In the genomic region with DNA sequence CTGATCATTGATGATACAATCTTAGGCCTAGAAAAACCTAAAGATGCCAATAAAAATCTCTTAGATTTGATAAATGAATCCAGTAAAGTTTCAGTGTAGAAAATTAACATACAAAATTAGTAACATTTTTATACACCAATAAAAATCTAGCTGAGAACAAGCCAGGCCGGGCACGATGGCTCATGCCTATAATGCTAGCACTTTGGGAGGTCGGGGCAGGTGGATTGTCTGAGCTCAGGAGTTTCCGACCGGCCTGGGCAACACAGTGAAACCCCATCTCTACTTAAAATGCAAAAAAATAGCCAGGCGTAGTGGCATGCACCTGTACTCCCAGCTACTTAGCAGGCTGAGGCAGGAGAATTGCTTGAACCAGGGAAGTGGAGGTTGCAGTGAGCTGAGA, we compare ENCODE assay signal across 29 cellular contexts.
"Had no signal": no experiment of that assay in that cellular context is flagged by ENCODE, and none has a peak within 500 bp of the region (broad histone marks: within the 10 kb centered on the region; RNA-seq: fewer than 3 reads in every experiment).

No MANE protein-coding gene starts in this region.

- H3K27ac ChIP-seq: adrenal gland, ascending aorta, body of pancreas, brain microvascular endothelial cell, breast epithelium, cardiac muscle cell had no signal

- H3K36me3 ChIP-seq: adrenal gland, ascending aorta, brain microvascular endothelial cell, breast epithelium, cardiac muscle cell had no signal

- H3K4me3 ChIP-seq: adrenal gland, ascending aorta, body of pancreas, breast epithelium, cardiac muscle cell had no signal

- DNase-seq: activated effector memory CD4-positive, alpha-beta T cell treated with anti-CD3 and anti-CD28 coated beads, Interleukin-2, amount 50 U/mL, for 16 hours; activated effector memory CD4-positive, alpha-beta T cell treated with Interleukin-2 at 50 U/mL for 16 hours; activated gamma-delta T cell; activated gamma-delta T cell treated with Interleukin-2 at 50 U/mL for 16 hours; activated naive CD4-positive, alpha-beta T cell; activated naive CD4-positive, alpha-beta T cell treated with anti-CD3 and anti-CD28 coated beads for 36 hours; activated naive CD4-positive, alpha-beta T cell treated with anti-CD3 and anti-CD28 coated beads, Interleukin-2, amount 10 ng/mL, durations not matched to agents 7 days and 5 days; activated naive CD4-positive, alpha-beta T cell treated with anti-CD3 and anti-CD28 coated beads, Interleukin-2, amount 50 U/mL, for 16 hours; activated naive CD4-positive, alpha-beta T cell treated with Interleukin-2 at 50 U/mL for 16 hours; activated naive CD8-positive, alpha-beta T cell treated with anti-CD3 and anti-CD28 coated beads for 36 hours; activated naive CD8-positive, alpha-beta T cell treated with anti-CD3 and anti-CD28 coated beads, Interleukin-2, amount 10 ng/mL, durations not matched to agents 7 days and 5 days; activated naive CD8-positive, alpha-beta T cell treated with anti-CD3 and anti-CD28 coated beads, Interleukin-2, amount 50 U/mL, for 24 hours; activated T-cell treated with anti-CD3 and anti-CD28 coated beads, Interleukin-2, amount 50 U/mL, for 1 hour; activated T-cell treated with anti-CD3 and anti-CD28 coated beads, Interleukin-2, amount 50 U/mL, for 24 hours; activated T-cell treated with anti-CD3 and anti-CD28 coated beads, Interleukin-2, amount 50 U/mL, for 4 hours; activated T-cell treated with anti-CD3 and anti-CD28 coated beads, Interleukin-2, amount 50 U/mL, for 48 hours; activated T-cell treated with anti-CD3 and anti-CD28 coated beads, Interleukin-2, amount 50 U/mL, for 72 hours; adrenal gland; amniotic stem cell; amygdala; anterior cingulate cortex; body of pancreas; brain microvascular endothelial cell; caudate nucleus; central memory CD4-positive, alpha-beta T cell; cerebellar nuclear complex had no signal

- H3K27me3 ChIP-seq: adrenal gland, ascending aorta, body of pancreas, brain microvascular endothelial cell, breast epithelium, cardiac muscle cell had no signal

- H3K4me1 ChIP-seq: adrenal gland, ascending aorta, body of pancreas, breast epithelium had no signal
